22 cellular contexts compared by ENCODE assay signal in genomic region chr1:211704567-211704942, GRCh38.
A peak's percentile ranks its signal among the peaks of the same experiment; 100 is the strongest.
DNase-seq lines count a peak whose midpoint lies in the region; TF ChIP-seq lines count a peak whose summit lies in the region.
"Had no signal": no experiment of that assay in that cellular context is flagged by ENCODE, and none has a peak within 500 bp of the region (broad histone marks: within the 10 kb centered on the region; RNA-seq: fewer than 3 reads in every experiment).

No MANE protein-coding gene starts in this region.

- no peak for TF ChIP-seq CTCF in HEK293 (tag by site-specific recombination; IDR thresholded peaks at IDR 0.05)

- H3K27ac ChIP-seq in HEK293 (ENCODE audit: extremely low read depth, low read depth, low read length) (no peak overlapping the region), caudate nucleus (ENCODE audit: low read depth, low read length) (peak overlapping the region; percentile 94), substantia nigra (ENCODE audit: low read depth, low read length, poor library complexity, severe bottlenecking) (peak overlapping the region; percentile 68)
- H3K27ac ChIP-seq: A549, HL-60, KMS-11 had no signal

- H3K4me3 ChIP-seq in HEK293 (ENCODE audit: low read depth, low read length): no peak overlapping the region
- H3K4me3 ChIP-seq: A549, GM12878 had no signal

- H3K9me3 ChIP-seq in HEK293 (ENCODE audit: control insufficient read depth, insufficient read depth, low read depth, low read length): no peaks in the 10 kb centered on the region
- H3K9me3 ChIP-seq: A549 had no signal

- DNase-seq in COLO668 (lab: John Stamatoyannopoulos, UW; ENCODE audit: unreplicated experiment) (peak; percentile 73), caudate nucleus (lab: John Stamatoyannopoulos, UW) (no peak), substantia nigra (lab: John Stamatoyannopoulos, UW) (no peak), C1 segment of cervical spinal cord (lab: John Stamatoyannopoulos, UW) (no peak)
- no peak for DNase-seq in stimulated activated CD4-positive, alpha-beta T cell treated with anti-CD3 and anti-CD28 coated beads, Interleukin-4, amount 100 ng/mL, for 24 hours
- DNase-seq in stimulated activated CD8-positive, alpha-beta memory T cell treated with anti-CD3 and anti-CD28 coated beads, Interleukin-4, amount 100 ng/mL, for 48 hours: no peak
- DNase-seq: AML-193; CD4-positive, CD25-positive, alpha-beta regulatory T cell; EL; GDM1; GOT3; HCEC 1CT; NCI-H1048; NCI-H446; NCI-H524 treated with DMSO at 0.1 percent for 48 hours; NK-92 treated with Interleukin-12 subunit alpha and Interleukin-12 subunit beta, amount 100 ng/mL, for 24 hours; T-helper 1 cell had no signal

- H3K36me3 ChIP-seq in HEK293 (ENCODE audit: control insufficient read depth in 2 of 2, insufficient read depth in 1 of 2, low read length in 2 of 2): no peaks in the 10 kb centered on the region

- CTCF ChIA-PET in HEK293 (lab: Yijun Ruan, JAX): interaction anchor here (0.6 to 0.9 kb wide), 2 partner anchors 23 to 333 kb away, joined by 3 to 4 read pairs; no protein-coding TSS in a partner anchor

- POLR2A ChIA-PET in HEK293 (lab: Yijun Ruan, JAX): no interaction called here

- no peaks in the 10 kb centered on the region for H3K4me1 ChIP-seq in HEK293 (ENCODE audit: control insufficient read depth, insufficient read depth, low read length)

TF ChIP-seq in HEK293, 187 proteins besides CTCF, POLR2A, EP300 and RAD21:
- TF ChIP-seq ZNF274 (IDR thresholded peaks at IDR 0.05; ENCODE audit: low read length) (no peak), ZNF274 (tag by site-specific recombination; IDR thresholded peaks at IDR 0.05; ENCODE audit: borderline replicate concordance) (no peak), ZNF2 (tag by site-specific recombination; IDR thresholded peaks at IDR 0.05) (no peak), GLIS1 (tag by site-specific recombination; IDR thresholded peaks at IDR 0.05) (peak; percentile 77), ZNF121 (tag by site-specific recombination; IDR thresholded peaks at IDR 0.05) (no peak), ZIC2 (tag by site-specific recombination; IDR thresholded peaks at IDR 0.05) (peak; percentile 88), ZNF423 (tag by site-specific recombination; IDR thresholded peaks at IDR 0.05) (0 out of 2 replicates have a peak, but pooled peaks have one; percentile 20)
